In genomic region chr18:4468515-4468914, GRCh38 we compare ENCODE assay signal across 1 cellular context.
TF ChIP-seq lines count a peak whose summit lies in the region.

No MANE protein-coding gene starts in this region.

TF ChIP-seq in GM12878, 131 proteins besides CTCF, POLR2A, EP300 and RAD21:
- TF ChIP-seq IKZF2 (IDR thresholded peaks at IDR 0.05) = peak in 1 of 2 experiments; percentile 45; a peak in 2 of 4 replicates
- peak; percentile 31; the same call in 1 of the 2 replicates for TF ChIP-seq IKZF1 (conservative IDR thresholded peaks at IDR 0.05)
- TF ChIP-seq TCF3 (IDR thresholded peaks at IDR 0.05; ENCODE audit: borderline replicate concordance, insufficient read depth, low read depth, low read length) = no peak
- TF ChIP-seq HDAC2 (IDR thresholded peaks at IDR 0.05) = no peak
- TF ChIP-seq ZNF384 (IDR thresholded peaks at IDR 0.05; ENCODE audit: borderline replicate concordance, low read depth, low read length) = peak; percentile 81
- no peak for TF ChIP-seq RCOR1 (conservative IDR thresholded peaks at IDR 0.05; ENCODE audit: low read depth, low read length)
- TF ChIP-seq RELB (IDR thresholded peaks at IDR 0.05; ENCODE audit: low read depth) = peak; percentile 31; the same call in 1 of the 2 replicates
